ENCODE assay signal across 14 cellular contexts in genomic region chr7:23349484-23350157, GRCh38. TPM values are rescaled to one million over a fixed set of nuclear protein-coding genes. Genes with fewer than 3 reads are reported as not detected.
A peak's percentile ranks its signal among the peaks of the same experiment; 100 is the strongest.
DNase-seq lines count a peak whose midpoint lies in the region; ATAC-seq and TF ChIP-seq lines count a peak whose summit lies in the region.
"Had no signal": no experiment of that assay in that cellular context is flagged by ENCODE, and none has a peak within 500 bp of the region (broad histone marks: within the 10 kb centered on the region; RNA-seq: fewer than 3 reads in every experiment).

No MANE protein-coding gene starts in this region.

- no TSS peak for BruUV-seq in IMR-90 (replicated peaks; lab: Mats Ljungman, UMichigan)

- H3K27ac ChIP-seq in IMR-90 (ENCODE audit: insufficient read depth, low read length) (peak overlapping the region; percentile 72), Peyer's patch (no peak overlapping the region)
- H3K27ac ChIP-seq in CD4-positive, alpha-beta T cell (ENCODE audit: low read depth, low read length) = no peak overlapping the region
- H3K27ac ChIP-seq: left lung had no signal

- H3K36me3 ChIP-seq in IMR-90 (ENCODE audit: control insufficient read depth, insufficient read depth, low read length) = peaks cover 12% of the 10 kb centered on the region
- H3K36me3 ChIP-seq in Peyer's patch = no peaks in the 10 kb centered on the region
- H3K36me3 ChIP-seq: left lung had no signal

- peak overlapping the region; percentile 2 to 93 (median 44) for H3K27ac Mint-ChIP-seq in brain
- no peak overlapping the region for H3K27ac Mint-ChIP-seq in CD4-positive, alpha-beta T cell
- H3K27ac Mint-ChIP-seq: activated CD4-positive, alpha-beta T cell treated with anti-CD3 and anti-CD28 coated beads, Interleukin-2, amount 10 ng/mL, durations not matched to agents 7 days and 5 days; activated naive CD4-positive, alpha-beta T cell treated with anti-CD3 and anti-CD28 coated beads, Interleukin-2, amount 50 U/mL, for 72 hours; CD8-positive, alpha-beta memory T cell had no signal

- peak overlapping the region; percentile 53; the same call in 1 of the 2 replicates for H4K5ac ChIP-seq in IMR-90 (ENCODE audit: low read depth, low read length)

- H3K9me3 ChIP-seq in IMR-90 (ENCODE audit: control insufficient read depth, insufficient read depth, low read length) (no peaks in the 10 kb centered on the region), Peyer's patch (no peaks in the 10 kb centered on the region)
- H3K9me3 ChIP-seq in CD4-positive, alpha-beta T cell (ENCODE audit: control insufficient read depth, low read length) = no peaks in the 10 kb centered on the region
- H3K9me3 ChIP-seq: left lung had no signal

- H2BK15ac ChIP-seq in IMR-90 (ENCODE audit: low read depth, low read length) = peak overlapping the region; percentile 72

- TF ChIP-seq POLR2A in IMR-90 (IDR thresholded peaks at IDR 0.05; ENCODE audit: low read depth, low read length) = no peak
- no peak for TF ChIP-seq POLR2A in Peyer's patch (IDR thresholded peaks at IDR 0.05)

- CTCF ChIA-PET in IMR-90 (lab: Yijun Ruan, JAX) = interaction anchor here (0.8 kb wide), 2 partner anchors 81 to 1620 kb away, joined by 3 read pairs; no protein-coding TSS in a partner anchor
- CTCF ChIA-PET in CD4-positive, alpha-beta T cell (lab: Charles Lee) = interaction anchor here (1.3 kb wide), 1 partner anchor 77 kb away, joined by 5 read pairs; no protein-coding TSS in a partner anchor

- ATAC-seq in IMR-90 (ENCODE audit: low read depth) = peak; percentile 65
- ATAC-seq in GM18498 (IDR thresholded peaks at IDR 0.05; ENCODE audit: unreplicated experiment) = no peak
- no peak for ATAC-seq in CD4-positive, alpha-beta T cell (ENCODE audit: poor library complexity)
- ATAC-seq in GM18870 (IDR thresholded peaks at IDR 0.05; ENCODE audit: unreplicated experiment) = no peak
- ATAC-seq: activated naive CD4-positive, alpha-beta T cell treated with anti-CD3 and anti-CD28 coated beads, Interleukin-2, amount 50 U/mL, for 72 hours; left lung; right cardiac atrium had no signal

- H2AFZ ChIP-seq in IMR-90 (replicated peaks; ENCODE audit: low read length, poor library complexity) = no peak overlapping the region

- H3K23ac ChIP-seq in IMR-90 (ENCODE audit: low read depth, low read length) = peak overlapping the region; percentile 82

- H3K18ac ChIP-seq in IMR-90 (ENCODE audit: low read depth, low read length) = peak overlapping the region; percentile 77; the same call in 1 of the 2 replicates

- no CpG with 5 or more reads among the region's 7 CpGs for WGBS in IMR-90 (ENCODE audit: extremely low coverage in 2 of 2, insufficient read length in 1 of 2), 2 experiments

- H3K14ac ChIP-seq in IMR-90 (replicated peaks; ENCODE audit: low read depth, low read length) = peak overlapping the region; percentile 85

- H3K27me3 ChIP-seq in IMR-90 (ENCODE audit: control insufficient read depth, insufficient read depth, low read length) = no peaks in the 10 kb centered on the region
- no peaks in the 10 kb centered on the region for H3K27me3 ChIP-seq in CD4-positive, alpha-beta T cell (ENCODE audit: control insufficient read depth, insufficient read depth, low read length)
- no peaks in the 10 kb centered on the region for H3K27me3 ChIP-seq in Peyer's patch
- H3K27me3 ChIP-seq: left lung had no signal

- peak overlapping the region; percentile 25; the same call in 1 of the 2 replicates for H3K56ac ChIP-seq in IMR-90 (ENCODE audit: extremely low read depth, insufficient read depth, low read length)

- TF ChIP-seq RAD21 in IMR-90 (IDR thresholded peaks at IDR 0.05; ENCODE audit: low read length) = no peak; the same call in 1 of the 2 replicates

- peak overlapping the region; percentile 71 for H3K4me2 ChIP-seq in IMR-90 (ENCODE audit: low read depth, low read length)

- H2BK20ac ChIP-seq in IMR-90 (ENCODE audit: low read depth, low read length) = peak overlapping the region; percentile 98

- peaks cover 31% of the 10 kb centered on the region for H3K9me1 ChIP-seq in IMR-90 (ENCODE audit: insufficient read depth, low read length)

- peak overlapping the region; percentile 45; the same call in 1 of the 2 replicates for H3K9ac ChIP-seq in IMR-90 (ENCODE audit: low read depth, low read length)

- in situ Hi-C loops in IMR-90 (cut with MboI; ENCODE audit: low sequenced_read_pairs) = no loop called here

- peaks cover 24 to 75% of the 10 kb centered on the region in 2 experiments for H3K79me1 ChIP-seq in IMR-90 (ENCODE audit: low read depth in 1 of 2, low read length in 2 of 2)

- H3K36me3 Mint-ChIP-seq in brain = peaks cover 57% of the 10 kb centered on the region
- peaks cover 6% of the 10 kb centered on the region for H3K36me3 Mint-ChIP-seq in CD4-positive, alpha-beta T cell (ENCODE audit: low read depth)
- H3K36me3 Mint-ChIP-seq: CD8-positive, alpha-beta memory T cell had no signal

- DNase-seq in AG20443 (ENCODE audit: low spot score) = peak; percentile 50
- DNase-seq in IMR-90 = peak; percentile 90
- DNase-seq in kidney tubule cell (ENCODE audit: low spot score) = peak; percentile 47
- no peak for DNase-seq in CD4-positive, alpha-beta T cell
- DNase-seq in Peyer's patch = no peak
- DNase-seq: activated CD4-positive, alpha-beta T cell treated with anti-CD3 and anti-CD28 coated beads, Interleukin-2, amount 10 ng/mL, durations not matched to agents 7 days and 5 days; CD8-positive, alpha-beta memory T cell; left lung; NCI-H1694; right cardiac atrium had no signal

- dilution Hi-C loops in IMR-90 (cut with HindIII; ENCODE audit: low sequenced_read_pairs, unreplicated experiment) = no loop called here

- peak overlapping the region; percentile 7 to 72; a peak in 3 of 4 replicates for H4K8ac ChIP-seq in IMR-90 (ENCODE audit: low read depth in 2 of 2, low read length in 2 of 2)

- peak overlapping the region; percentile 79 for H2AK9ac ChIP-seq in IMR-90 (replicated peaks; ENCODE audit: low read depth, low read length, poor library complexity)

- TF ChIP-seq CTCF in IMR-90 (conservative IDR thresholded peaks at IDR 0.05; ENCODE audit: low read depth, low read length) (no peak), brain (conservative IDR thresholded peaks at IDR 0.05) (no peak), Peyer's patch (IDR thresholded peaks at IDR 0.05) (no peak)
- TF ChIP-seq CTCF in CD4-positive, alpha-beta T cell (IDR thresholded peaks at IDR 0.05) = no peak

- no peaks in the 10 kb centered on the region for H3K9me3 Mint-ChIP-seq in brain
- H3K9me3 Mint-ChIP-seq in CD4-positive, alpha-beta T cell = no peaks in the 10 kb centered on the region
- H3K9me3 Mint-ChIP-seq: activated CD4-positive, alpha-beta T cell treated with anti-CD3 and anti-CD28 coated beads, Interleukin-2, amount 10 ng/mL, durations not matched to agents 7 days and 5 days; activated naive CD4-positive, alpha-beta T cell treated with anti-CD3 and anti-CD28 coated beads, Interleukin-2, amount 50 U/mL, for 72 hours had no signal

- no peaks in the 10 kb centered on the region for H3K27me3 Mint-ChIP-seq in brain
- H3K27me3 Mint-ChIP-seq in CD4-positive, alpha-beta T cell = no peaks in the 10 kb centered on the region

- peak overlapping the region; percentile 87 for H2BK120ac ChIP-seq in IMR-90 (ENCODE audit: low read depth, low read length)

- peaks cover 74% of the 10 kb centered on the region for H3K4me1 Mint-ChIP-seq in brain
- H3K4me1 Mint-ChIP-seq in CD4-positive, alpha-beta T cell (ENCODE audit: low read depth) = peaks cover 29% of the 10 kb centered on the region

- peak overlapping the region; percentile 87 for H3K4ac ChIP-seq in IMR-90 (ENCODE audit: low read depth, low read length)

- peak overlapping the region in 3 of 5 experiments; percentile 7 to 35 (median 17) for H3K4me3 Mint-ChIP-seq in brain
- H3K4me3 Mint-ChIP-seq in CD4-positive, alpha-beta T cell = no peak overlapping the region
- H3K4me3 Mint-ChIP-seq: activated CD4-positive, alpha-beta T cell treated with anti-CD3 and anti-CD28 coated beads, Interleukin-2, amount 10 ng/mL, durations not matched to agents 7 days and 5 days; CD8-positive, alpha-beta memory T cell had no signal

- POLR2A ChIA-PET in IMR-90 (lab: Charles Lee; ENCODE audit: unreplicated experiment) = no interaction called here
- POLR2A ChIA-PET in CD4-positive, alpha-beta T cell (lab: Charles Lee) = no interaction called here

- peak overlapping the region; percentile 97 for H2AK5ac ChIP-seq in IMR-90 (ENCODE audit: low read depth, low read length)

- intact Hi-C loops in IMR-90 (cut with micrococcal nuclease) = no loop called here
- intact Hi-C loops in CD4-positive, alpha-beta T cell (cut with DNase I, micrococcal nuclease) = loop anchor here (10.0 kb wide), 2 partner anchors 75 to 365 kb away; partner anchors contain the start of gene STK31 (in 2 of the 2)

- H4K91ac ChIP-seq in IMR-90 (ENCODE audit: insufficient read depth, low read depth, low read length) = peak overlapping the region; percentile 88

- peaks cover 4% of the 10 kb centered on the region; the same call in 1 of the 2 replicates for H4K20me1 ChIP-seq in IMR-90 (ENCODE audit: insufficient read depth, low read length)

- peak overlapping the region; percentile 89 for H2BK5ac ChIP-seq in IMR-90 (ENCODE audit: low read depth, low read length, poor library complexity, severe bottlenecking)

- peaks cover 24% of the 10 kb centered on the region for H3K4me1 ChIP-seq in IMR-90 (ENCODE audit: control insufficient read depth, insufficient read depth, low read length)
- H3K4me1 ChIP-seq in Peyer's patch = no peaks in the 10 kb centered on the region

- H3K4me3 ChIP-seq in IMR-90 (ENCODE audit: insufficient read depth, low read depth, low read length) (no peak overlapping the region), Peyer's patch (no peak overlapping the region)
- H3K4me3 ChIP-seq: left lung had no signal

TF ChIP-seq in IMR-90, 13 proteins besides CTCF, POLR2A, EP300 and RAD21 (continues in another document):
- TF ChIP-seq BHLHE40 (IDR thresholded peaks at IDR 0.05; ENCODE audit: low read depth, low read length) = peak; percentile 48
- TF ChIP-seq RCOR1 (IDR thresholded peaks at IDR 0.05; ENCODE audit: insufficient replicate concordance, low read length) = no peak
- TF ChIP-seq MAFK (IDR thresholded peaks at IDR 0.05; ENCODE audit: low read depth, low read length) = no peak
- TF ChIP-seq FOS (IDR thresholded peaks at IDR 0.05; ENCODE audit: low read depth, low read length) = 0 out of 2 replicates have a peak, but pooled peaks have one; percentile 34
- no peak for TF ChIP-seq CEBPB (IDR thresholded peaks at IDR 0.05; ENCODE audit: low read depth, low read length)

RNA-seq across cellular contexts. Expression of gene MALSU1, which starts 50.5 kb away (rescaled TPM):
- total RNA-seq in IMR-90 (2012; rRNA removed) (30.5 and 47.8 TPM in 2 replicates), Peyer's patch (10 to 100 TPM; 15.7 to 40.5 (median 31.3) TPM)
- polyA plus RNA-seq in IMR-90 (2012; rRNA removed) (36.0 and 54.4 TPM in 2 replicates), brain (ENCODE audit: insufficient read depth, low read depth, low replicate concordance) (37.1 TPM)
- 95.4 and 113 TPM in 2 replicates for polyA plus RNA-seq in IMR-90 (2012; cell fraction: cytosol; rRNA removed)
- 33.6 and 35.6 TPM in 2 replicates for polyA plus RNA-seq in IMR-90 (2012; cell fraction: nucleus; rRNA removed; ENCODE audit: low replicate concordance)
- total RNA-seq in CD4-positive, alpha-beta T cell = 10 to 100 TPM; 50.5 to 50.9 TPM

Comparison
In these comparisons a context has a peak if more than half of its experiments do, and no peak if none do; other contexts are left out.
1. DNase-seq: peak in AG20443 (single experiment), IMR-90 (single experiment) and kidney tubule cell (single experiment); none in CD4-positive, alpha-beta T cell (0 of 10) and Peyer's patch (0 of 3).